Comparison of ENCODE assay signal across 11 cellular contexts in genomic region chr12:26874501-26875296, GRCh38. TPM values are rescaled to one million over a fixed set of nuclear protein-coding genes. Genes with fewer than 3 reads are reported as not detected.
DNase-seq lines count a peak whose midpoint lies in the region; ATAC-seq, FAIRE-seq and TF ChIP-seq lines count a peak whose summit lies in the region.
"Had no signal": no experiment of that assay in that cellular context is flagged by ENCODE, and none has a peak within 500 bp of the region (broad histone marks: within the 10 kb centered on the region; RNA-seq: fewer than 3 reads in every experiment).

No MANE protein-coding gene starts in this region.

- no peak overlapping the region for H3K27ac Mint-ChIP-seq in stimulated activated memory B cell treated with anti-CD40 and anti-IgM and Interleukin-4, amounts not matched to agents 10 μg/mL and 1 μg/mL and 100 μg/mL, for 72 hours
- H3K27ac Mint-ChIP-seq in endodermal cell = no peak overlapping the region
- H3K27ac Mint-ChIP-seq: T-helper 1 cell treated with Interleukin-12 subunit alpha and Interleukin-12 subunit beta and Interleukin-4 antibody, amounts not matched to agents 30 μg/mL and 1 μg/mL, for 36 hours had no signal

- H3K9me3 ChIP-seq in endodermal cell (ENCODE audit: control insufficient read depth, low read length) = no peaks in the 10 kb centered on the region
- H3K9me3 ChIP-seq: tibial artery had no signal

- FAIRE-seq in GM19239 (lab: Jason Lieb, UNC) = peak; percentile 93

- H3K27me3 ChIP-seq in endodermal cell (ENCODE audit: control insufficient read depth, insufficient read depth, low read length, poor library complexity, severe bottlenecking) = no peaks in the 10 kb centered on the region
- H3K27me3 ChIP-seq: tibial artery had no signal

- H3K9me3 Mint-ChIP-seq in stimulated activated memory B cell treated with anti-CD40 and anti-IgM and Interleukin-4, amounts not matched to agents 10 μg/mL and 1 μg/mL and 100 μg/mL, for 72 hours = no peaks in the 10 kb centered on the region
- no peaks in the 10 kb centered on the region for H3K9me3 Mint-ChIP-seq in endodermal cell
- H3K9me3 Mint-ChIP-seq: T-helper 1 cell treated with Interleukin-12 subunit alpha and Interleukin-12 subunit beta and Interleukin-4 antibody, amounts not matched to agents 30 μg/mL and 1 μg/mL, for 36 hours had no signal

- H3K4me3 ChIP-seq in endodermal cell (ENCODE audit: low read length) = no peak overlapping the region
- H3K4me3 ChIP-seq: tibial artery had no signal

- TF ChIP-seq CTCF in endodermal cell (conservative IDR thresholded peaks at IDR 0.05) = no peak

- peaks cover 2% of the 10 kb centered on the region for H3K4me1 ChIP-seq in endodermal cell (ENCODE audit: control insufficient read depth, insufficient read depth, low read length)

- no peak overlapping the region for H3K9ac ChIP-seq in endodermal cell (ENCODE audit: extremely low read depth, low read length, poor library complexity, severe bottlenecking)

- H3K36me3 Mint-ChIP-seq in stimulated activated memory B cell treated with anti-CD40 and anti-IgM and Interleukin-4, amounts not matched to agents 10 μg/mL and 1 μg/mL and 100 μg/mL, for 72 hours = no peaks in the 10 kb centered on the region
- no peaks in the 10 kb centered on the region for H3K36me3 Mint-ChIP-seq in endodermal cell (ENCODE audit: low read depth)

- H3K4me3 Mint-ChIP-seq in stimulated activated memory B cell treated with anti-CD40 and anti-IgM and Interleukin-4, amounts not matched to agents 10 μg/mL and 1 μg/mL and 100 μg/mL, for 72 hours = no peak overlapping the region
- no peak overlapping the region for H3K4me3 Mint-ChIP-seq in endodermal cell
- H3K4me3 Mint-ChIP-seq: T-helper 1 cell treated with Interleukin-12 subunit alpha and Interleukin-12 subunit beta and Interleukin-4 antibody, amounts not matched to agents 30 μg/mL and 1 μg/mL, for 36 hours had no signal

- no peaks in the 10 kb centered on the region for H3K36me3 ChIP-seq in endodermal cell (ENCODE audit: control insufficient read depth, insufficient read depth, low read length)
- H3K36me3 ChIP-seq: tibial artery had no signal

- peak; percentile 82 for ATAC-seq in HG02885 (IDR thresholded peaks at IDR 0.05; ENCODE audit: poor library complexity, unreplicated experiment)
- peak; percentile 63 for ATAC-seq in stimulated activated memory B cell treated with anti-CD40 and anti-IgM and Interleukin-4, amounts not matched to agents 10 μg/mL and 1 μg/mL and 100 μg/mL, for 72 hours

- H3K27ac ChIP-seq in endodermal cell (ENCODE audit: low read depth, low read length) = no peak overlapping the region
- H3K27ac ChIP-seq: tibial artery had no signal

- H3K4me1 Mint-ChIP-seq in stimulated activated memory B cell treated with anti-CD40 and anti-IgM and Interleukin-4, amounts not matched to agents 10 μg/mL and 1 μg/mL and 100 μg/mL, for 72 hours = peaks cover 13% of the 10 kb centered on the region
- H3K4me1 Mint-ChIP-seq in endodermal cell = peaks cover 10% of the 10 kb centered on the region

- DNase-seq in GM19239 (ENCODE audit: insufficient read length, low spot score) (no peak), NOMO-1 (lab: John Stamatoyannopoulos, UW; ENCODE audit: unreplicated experiment in 2 of 2) (peak; percentile 80 to 96), T1000 (lab: John Stamatoyannopoulos, UW) (no peak), GM03348 (ENCODE audit: low spot score) (no peak), endodermal cell (no peak)
- no peak for DNase-seq in activated CD4-positive, alpha-beta T cell treated with anti-CD3 and anti-CD28 coated beads, Interleukin-2, amount 50 U/mL, for 48 hours
- DNase-seq: glutamatergic neuron, tibial artery had no signal

- 92 to 97% methylated on average over 4 to 7 of the region's 7 CpGs for WGBS in endodermal cell (ENCODE audit: insufficient coverage in 1 of 2, insufficient read length in 1 of 2), 2 experiments

- H3K27me3 Mint-ChIP-seq in stimulated activated memory B cell treated with anti-CD40 and anti-IgM and Interleukin-4, amounts not matched to agents 10 μg/mL and 1 μg/mL and 100 μg/mL, for 72 hours = peaks cover 8% of the 10 kb centered on the region
- H3K27me3 Mint-ChIP-seq in endodermal cell (ENCODE audit: insufficient read depth) = no peaks in the 10 kb centered on the region

RNA-seq across cellular contexts. Expression of gene ITPR2, which starts 41.7 kb away (rescaled TPM):
- 10 to 100 TPM; 14.8 to 74.4 TPM for total RNA-seq in endodermal cell
- 1.6 TPM for polyA plus RNA-seq in endodermal cell (2013, experiment 1 of 2)
- polyA plus RNA-seq in endodermal cell (2013, experiment 2 of 2) = 1.5 TPM

Comparison
In these comparisons a context has a peak if more than half of its experiments do, and no peak if none do; other contexts are left out.
1. DNase-seq: peak in NOMO-1 (2 of 2); none in GM19239 (single experiment), T1000 (single experiment), GM03348 (single experiment), activated CD4-positive, alpha-beta T cell treated with anti-CD3 and anti-CD28 coated beads, Interleukin-2, amount 50 U/mL, for 48 hours (0 of 2) and endodermal cell (single experiment).